ENCODE assay signal across 8 cellular contexts in the genomic region with DNA sequence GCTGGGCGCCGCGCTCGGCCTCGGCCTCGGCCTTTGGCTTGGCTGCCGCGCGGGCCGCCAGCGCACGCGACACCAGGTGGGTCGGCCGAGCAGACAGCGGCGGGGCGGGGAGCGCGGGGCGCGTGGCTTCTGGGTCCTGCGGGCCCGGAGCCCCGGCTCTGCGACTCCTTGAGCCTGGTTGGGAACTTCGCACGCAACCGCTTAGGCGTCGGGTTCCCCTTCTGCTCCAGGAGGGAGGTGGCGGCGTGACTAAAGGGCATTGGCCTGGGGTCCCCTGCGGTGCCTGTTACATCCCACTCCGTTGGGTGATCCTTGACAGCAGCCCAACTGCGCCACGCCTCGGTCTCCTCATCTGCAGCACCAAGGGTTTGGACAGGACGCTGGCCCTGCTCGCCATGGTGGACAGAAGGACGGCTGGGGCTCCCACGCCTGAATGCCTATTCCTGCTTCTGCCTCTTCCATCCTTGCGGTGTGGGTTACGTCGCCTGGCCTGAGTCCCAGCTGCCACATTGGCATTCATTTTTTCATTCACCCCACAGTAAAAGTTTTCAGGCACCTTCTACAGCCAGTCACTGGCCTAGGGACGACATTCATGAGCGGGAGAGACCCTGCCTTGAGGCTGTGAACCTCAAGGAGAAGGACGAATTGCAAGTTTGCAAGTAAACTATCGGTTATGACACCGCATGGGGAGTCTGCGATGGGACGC. TPM values are rescaled to one million over a fixed set of nuclear protein-coding genes. Genes with fewer than 3 reads are reported as not detected.
DNase-seq lines count a peak whose midpoint lies in the region; TF ChIP-seq lines count a peak whose summit lies in the region.

No MANE protein-coding gene starts in this region.

- TF ChIP-seq POLR2A in suprapubic skin (IDR thresholded peaks at IDR 0.05) = no peak

- no peak overlapping the region for H4K8ac ChIP-seq in H9 (replicated peaks; ENCODE audit: insufficient read length, low read depth, low read length)

- H2AFZ ChIP-seq in H9 (ENCODE audit: low read length) = no peak overlapping the region
- H2AFZ ChIP-seq in hepatocyte = peak overlapping the region; percentile 56

- no peak overlapping the region for H3K23ac ChIP-seq in H9 (ENCODE audit: insufficient read length, low read depth, low read length)

- H3K9ac ChIP-seq in H9 (ENCODE audit: extremely low read depth, insufficient read length, low read length) = no peak overlapping the region

- no peak overlapping the region for H3K18ac ChIP-seq in H9 (ENCODE audit: insufficient read length, low read depth, low read length)

- H3K36me3 Mint-ChIP-seq in H9 (ENCODE audit: insufficient read depth in 1 of 3, low read depth in 3 of 3) = peaks cover 11 to 23% (median 17%) of the 10 kb centered on the region in 3 experiments
- no peaks in the 10 kb centered on the region for H3K36me3 Mint-ChIP-seq in activated T-helper 2 cell treated with anti-CD3 and anti-CD28 coated beads, Interferon-gamma antibody, Interleukin-2, Interleukin-4, amounts not matched to agents 10 μg/mL and 5 μg/mL and 100 μg/mL, durations not matched to agents 14 hours and 24 hours and 36 hours (ENCODE audit: low read depth)

- no peak overlapping the region for H3K27ac ChIP-seq in H9 (ENCODE audit: insufficient read length, low read depth, low read length)
- peak overlapping the region; percentile 62 for H3K27ac ChIP-seq in hepatocyte
- peak overlapping the region; percentile 63 for H3K27ac ChIP-seq in suprapubic skin

- peak overlapping the region; percentile 47 for H3K4me2 ChIP-seq in H9 (ENCODE audit: insufficient read depth, insufficient read length, low read length)
- peak overlapping the region; percentile 94 for H3K4me2 ChIP-seq in hepatocyte

- H2BK15ac ChIP-seq in H9 (ENCODE audit: low read depth, low read length) = no peak overlapping the region

- no peak overlapping the region for H4K5ac ChIP-seq in H9 (ENCODE audit: insufficient read length, low read depth, low read length)

- no peaks in the 10 kb centered on the region; the same call in 1 of the 2 replicates for H3K79me2 ChIP-seq in H9 (ENCODE audit: insufficient read depth, low read length)
- peaks cover 50% of the 10 kb centered on the region for H3K79me2 ChIP-seq in hepatocyte

- no peaks in the 10 kb centered on the region for H3K36me3 ChIP-seq in hepatocyte (replicated peaks; ENCODE audit: insufficient read depth, low read depth)
- no peaks in the 10 kb centered on the region for H3K36me3 ChIP-seq in suprapubic skin

- no peak overlapping the region for H3K27ac Mint-ChIP-seq in H9
- H3K27ac Mint-ChIP-seq in activated T-helper 2 cell treated with anti-CD3 and anti-CD28 coated beads, Interferon-gamma antibody, Interleukin-2, Interleukin-4, amounts not matched to agents 10 μg/mL and 5 μg/mL and 100 μg/mL, durations not matched to agents 14 hours and 24 hours and 36 hours = no peak overlapping the region

- peak overlapping the region; percentile 68 to 85 for H3K4me3 Mint-ChIP-seq in H9
- H3K4me3 Mint-ChIP-seq in activated T-helper 2 cell treated with anti-CD3 and anti-CD28 coated beads, Interferon-gamma antibody, Interleukin-2, Interleukin-4, amounts not matched to agents 10 μg/mL and 5 μg/mL and 100 μg/mL, durations not matched to agents 14 hours and 24 hours and 36 hours (ENCODE audit: low read depth) = peak overlapping the region; percentile 42

- TF ChIP-seq CTCF in AG04449 (IDR thresholded peaks at IDR 0.05; ENCODE audit: insufficient read depth, low read length, missing control alignments) (no peak), H9 (conservative IDR thresholded peaks at IDR 0.05) (no peak), hepatocyte (IDR thresholded peaks at IDR 0.05; ENCODE audit: poor library complexity) (no peak), suprapubic skin (IDR thresholded peaks at IDR 0.05) (no peak)

- no peak overlapping the region for H2BK12ac ChIP-seq in H9 (ENCODE audit: insufficient read length, low read depth, low read length)

- CTCF ChIA-PET in AG04449 (lab: Yijun Ruan, JAX) = interaction anchor here (0.7 to 1.6 kb wide), 3 partner anchors 17 to 70 kb away, joined by 3 read pairs; no protein-coding TSS in a partner anchor

- H3K9me3 ChIP-seq in H9 (ENCODE audit: control insufficient read depth, low read depth, low read length) (no peaks in the 10 kb centered on the region), hepatocyte (ENCODE audit: low read depth) (peaks cover 5% of the 10 kb centered on the region), suprapubic skin (no peaks in the 10 kb centered on the region)

- POLR2A ChIA-PET in AG04449 (lab: Yijun Ruan, JAX) = no interaction called here

- H3K4me1 Mint-ChIP-seq in H9 = peaks cover 23 to 34% of the 10 kb centered on the region in 2 experiments
- H3K4me1 Mint-ChIP-seq in activated T-helper 2 cell treated with anti-CD3 and anti-CD28 coated beads, Interferon-gamma antibody, Interleukin-2, Interleukin-4, amounts not matched to agents 10 μg/mL and 5 μg/mL and 100 μg/mL, durations not matched to agents 14 hours and 24 hours and 36 hours (ENCODE audit: low read depth) = peaks cover 2% of the 10 kb centered on the region

- no peak overlapping the region for H4K91ac ChIP-seq in H9 (ENCODE audit: insufficient read length, low read depth, low read length)

- intact Hi-C loops in activated T-helper 2 cell treated with anti-CD3 and anti-CD28 coated beads, Interferon-gamma antibody, Interleukin-2, Interleukin-4, amounts not matched to agents 10 μg/mL and 5 μg/mL and 100 μg/mL, durations not matched to agents 14 hours and 24 hours and 36 hours (cut with micrococcal nuclease) = no loop called here
- intact Hi-C loops in posterior cingulate gyrus (cut with DNase I) = no loop called here

- H3T11ph ChIP-seq in H9 (ENCODE audit: low read length) = no peak overlapping the region

- no peaks in the 10 kb centered on the region for H3K4me1 ChIP-seq in H9 (ENCODE audit: insufficient read depth, low read length)
- H3K4me1 ChIP-seq in hepatocyte (ENCODE audit: insufficient read depth) = peaks cover 31% of the 10 kb centered on the region
- H3K4me1 ChIP-seq in suprapubic skin = peaks cover 57% of the 10 kb centered on the region

- no peaks in the 10 kb centered on the region for H3K79me1 ChIP-seq in H9 (ENCODE audit: insufficient read depth, low read depth, low read length, poor library complexity, severe bottlenecking)

- no peak overlapping the region for H3K56ac ChIP-seq in H9 (ENCODE audit: insufficient read length, low read depth, low read length)

- TF ChIP-seq EP300 in suprapubic skin (IDR thresholded peaks at IDR 0.05) = no peak

- H4K20me1 ChIP-seq in H9 (ENCODE audit: control insufficient read depth, insufficient read depth, insufficient read length) = no peaks in the 10 kb centered on the region
- no peaks in the 10 kb centered on the region for H4K20me1 ChIP-seq in hepatocyte (ENCODE audit: insufficient read depth, poor library complexity, severe bottlenecking)

- H3K27me3 ChIP-seq in H9 (ENCODE audit: insufficient read depth, low read length) (peaks cover 5% of the 10 kb centered on the region; the same call in 1 of the 2 replicates), hepatocyte (no peaks in the 10 kb centered on the region), suprapubic skin (no peaks in the 10 kb centered on the region)

- no CpG with 5 or more reads among the region's 52 CpGs for WGBS in H9 (ENCODE audit: extremely low coverage, insufficient read length, low lambda C conversion rate)
- WGBS in hepatocyte (ENCODE audit: low lambda C conversion rate, missing lambda C conversion rate) = 19% methylated on average over 32 of the region's 52 CpGs
- 31% methylated on average over 15 of the region's 52 CpGs for WGBS in suprapubic skin

- no peaks in the 10 kb centered on the region for H3K9me2 ChIP-seq in hepatocyte (replicated peaks; ENCODE audit: insufficient read depth)

- H3K9me3 Mint-ChIP-seq in H9 = peaks cover 13% of the 10 kb centered on the region in 2 experiments
- H3K9me3 Mint-ChIP-seq in activated T-helper 2 cell treated with anti-CD3 and anti-CD28 coated beads, Interferon-gamma antibody, Interleukin-2, Interleukin-4, amounts not matched to agents 10 μg/mL and 5 μg/mL and 100 μg/mL, durations not matched to agents 14 hours and 24 hours and 36 hours = peaks cover 15% of the 10 kb centered on the region

- H3K4ac ChIP-seq in H9 (ENCODE audit: low read depth, low read length) = no peak overlapping the region

- peaks cover 26% of the 10 kb centered on the region for H3K27me3 Mint-ChIP-seq in H9 (ENCODE audit: low read depth)
- H3K27me3 Mint-ChIP-seq in activated T-helper 2 cell treated with anti-CD3 and anti-CD28 coated beads, Interferon-gamma antibody, Interleukin-2, Interleukin-4, amounts not matched to agents 10 μg/mL and 5 μg/mL and 100 μg/mL, durations not matched to agents 14 hours and 24 hours and 36 hours (ENCODE audit: low read depth) = peaks cover 48% of the 10 kb centered on the region

- no peak overlapping the region for H2BK20ac ChIP-seq in H9 (ENCODE audit: low read depth, low read length, poor library complexity, severe bottlenecking)

- H3K4me3 ChIP-seq in AG04449 (ENCODE audit: low read depth, low read length) (peak overlapping the region; percentile 76), hepatocyte (peak overlapping the region; percentile 49), suprapubic skin (peak overlapping the region; percentile 62)

- DNase-seq in AG04449 (ENCODE audit: low read depth, low spot score) (no peak), H9 (peak; percentile 57), hepatocyte (ENCODE audit: low spot score) (no peak), suprapubic skin (ENCODE audit: low spot score in 2 of 2) (no peak), posterior cingulate gyrus (no peak), OCI-M2 (lab: John Stamatoyannopoulos, UW; ENCODE audit: unreplicated experiment) (no peak)
- DNase-seq in activated T-helper 2 cell treated with anti-CD3 and anti-CD28 coated beads, Interferon-gamma antibody, Interleukin-2, Interleukin-4, amounts not matched to agents 10 μg/mL and 5 μg/mL and 100 μg/mL, durations not matched to agents 14 hours and 24 hours and 36 hours (ENCODE audit: low spot score) = no peak
- no peak for DNase-seq in activated CD4-positive, alpha-beta T cell treated with anti-CD3 and anti-CD28 coated beads for 48 hours

- H2BK120ac ChIP-seq in H9 (ENCODE audit: low read depth, low read length, poor library complexity, severe bottlenecking) = no peak overlapping the region

- no peak overlapping the region for H2AK5ac ChIP-seq in H9 (ENCODE audit: insufficient read length, low read length)

- H3K23me2 ChIP-seq in H9 (ENCODE audit: insufficient read length, low read depth, low read length, poor library complexity, severe bottlenecking) = peaks cover 23% of the 10 kb centered on the region

- H3K14ac ChIP-seq in H9 (ENCODE audit: insufficient read depth, low read length) = no peak overlapping the region; the same call in 1 of the 2 replicates

- no peak overlapping the region for H2BK5ac ChIP-seq in H9 (ENCODE audit: insufficient read length, low read length)

RNA-seq across cellular contexts. Expression of a gene that starts 0.6 kb away (rescaled TPM):
- total RNA-seq in H9 (2021) = 9.7 and 10.1 TPM in 2 replicates
- 1.7 and 2.0 TPM in 2 replicates for total RNA-seq in activated T-helper 2 cell treated with anti-CD3 and anti-CD28 coated beads, Interferon-gamma antibody, Interleukin-2, Interleukin-4, amounts not matched to agents 10 μg/mL and 5 μg/mL and 100 μg/mL, durations not matched to agents 14 hours and 24 hours and 36 hours
- total RNA-seq in hepatocyte = 8.6 and 13.2 TPM in 2 replicates
- 4.6 and 4.8 TPM in 2 replicates for polyA plus RNA-seq in hepatocyte
- 10 to 100 TPM; 23.0 to 54.1 (median 30.0) TPM for total RNA-seq in suprapubic skin

RNA-seq across cellular contexts. Expression of a gene that starts 3.3 kb away (rescaled TPM):
- total RNA-seq in H9 (2021) (7.1 and 7.8 TPM in 2 replicates), hepatocyte (3.6 and 4.2 TPM in 2 replicates), suprapubic skin (10 to 100 TPM in 2 of 4 donors, 1 to 10 TPM in 2; 7.8 to 22.2 (median 9.9) TPM)
- total RNA-seq in activated T-helper 2 cell treated with anti-CD3 and anti-CD28 coated beads, Interferon-gamma antibody, Interleukin-2, Interleukin-4, amounts not matched to agents 10 μg/mL and 5 μg/mL and 100 μg/mL, durations not matched to agents 14 hours and 24 hours and 36 hours = 0.43 and 0.67 TPM in 2 replicates
- 2.7 and 3.0 TPM in 2 replicates for polyA plus RNA-seq in hepatocyte
